27 cellular contexts compared by ENCODE assay signal in genomic region chr17:78589031-78589675, GRCh38. TPM values are rescaled to one million over a fixed set of nuclear protein-coding genes. Genes with fewer than 3 reads are reported as not detected.
DNase-seq lines count a peak whose midpoint lies in the region; ATAC-seq, FAIRE-seq and TF ChIP-seq lines count a peak whose summit lies in the region.
"Had no signal": no experiment of that assay in that cellular context is flagged by ENCODE, and none has a peak within 500 bp of the region (broad histone marks: within the 10 kb centered on the region; RNA-seq: fewer than 3 reads in every experiment).

No MANE protein-coding gene starts in this region.

- WGBS in A549 (ENCODE audit: missing lambda C conversion rate): 89% methylated on average over 18 of the region's 18 CpGs
- 15% methylated on average over 15 of the region's 18 CpGs for WGBS in K562 (ENCODE audit: insufficient coverage, low coverage, missing lambda C conversion rate)

- CTCF ChIA-PET in A549 (lab: Yijun Ruan, JAX) (interaction anchor here (1.0 kb wide), 1 partner anchor 92 kb away, joined by 3 read pairs; no protein-coding TSS in a partner anchor), K562 (lab: Yijun Ruan, JAX; ENCODE audit: low intra/inter-chr PET ratio) (no interaction called here)

- H2AFZ ChIP-seq in K562 (ENCODE audit: low read depth, low read length): no peak overlapping the region
- no peak overlapping the region for H2AFZ ChIP-seq in osteoblast (ENCODE audit: low read length)
- H2AFZ ChIP-seq: GM23338 had no signal

- H3K27me3 ChIP-seq in K562 (ENCODE audit: control insufficient read depth in 2 of 2, insufficient read depth in 2 of 2, low read length in 2 of 2) (peaks cover 27 to 59% of the 10 kb centered on the region in 2 experiments; a peak in 4 of 5 replicates), osteoblast (ENCODE audit: insufficient read depth, low read length) (no peaks in the 10 kb centered on the region), vagina (no peaks in the 10 kb centered on the region)

- TF ChIP-seq CTCF in A549 (IDR thresholded peaks at IDR 0.05): no peak
- TF ChIP-seq CTCF in K562 (IDR thresholded peaks at IDR 0.05 in 2 of 3, conservative IDR thresholded peaks at IDR 0.05 in 1 of 3; ENCODE audit: insufficient read depth in 2 of 3, low read depth in 1 of 3, low read length in 3 of 3): no peak
- no peak for TF ChIP-seq CTCF in osteoblast (IDR thresholded peaks at IDR 0.05; ENCODE audit: extremely low read depth, low read depth, low read length)
- TF ChIP-seq CTCF in vagina (IDR thresholded peaks at IDR 0.05): no peak

- H3K9ac ChIP-seq in K562 (ENCODE audit: insufficient read depth in 1 of 2, low read depth in 2 of 2, low read length in 2 of 2): no peak overlapping the region

- intact Hi-C loops in K562 (cut with micrococcal nuclease): no loop called here
- intact Hi-C loops in vagina (cut with DNase I): no loop called here

- H3K79me2 ChIP-seq in K562 (ENCODE audit: control insufficient read depth, insufficient read depth, low read length) (no peaks in the 10 kb centered on the region), osteoblast (ENCODE audit: insufficient read depth, low read length) (no peaks in the 10 kb centered on the region)

- in situ Hi-C loops in K562 (cut with MboI): no loop called here

- no peak for TF ChIP-seq EP300 in A549 (IDR thresholded peaks at IDR 0.05)
- TF ChIP-seq EP300 in K562 (IDR thresholded peaks at IDR 0.05; ENCODE audit: low read length): no peak

- no peaks in the 10 kb centered on the region for H3K36me3 ChIP-seq in K562 (ENCODE audit: control insufficient read depth, insufficient read depth, low read length)
- H3K36me3 ChIP-seq in osteoblast (ENCODE audit: insufficient read depth, low read length): no peaks in the 10 kb centered on the region
- no peaks in the 10 kb centered on the region for H3K36me3 ChIP-seq in vagina
- H3K36me3 ChIP-seq: HAP-1 had no signal

- ATAC-seq in A549: no peak
- no peak for ATAC-seq in K562
- no peak for ATAC-seq in GM18873 (IDR thresholded peaks at IDR 0.05; ENCODE audit: low FRiP score, unreplicated experiment)
- no peak for ATAC-seq in GM19463 (IDR thresholded peaks at IDR 0.05; ENCODE audit: unreplicated experiment)
- ATAC-seq: PC-3 had no signal

- POLR2A ChIA-PET in A549 (lab: Yijun Ruan, JAX) (no interaction called here), K562 (lab: Yijun Ruan, JAX) (interaction anchor here (1.3 kb wide), 1 partner anchor 18 kb away, joined by 3 read pairs; no protein-coding TSS in a partner anchor)

- H3K9me3 ChIP-seq in A549 (no peaks in the 10 kb centered on the region), K562 (replicated peaks; ENCODE audit: control insufficient read depth, insufficient read depth, low read depth, low read length) (no peaks in the 10 kb centered on the region), osteoblast (ENCODE audit: low read depth, low read length) (no peaks in the 10 kb centered on the region), vagina (no peaks in the 10 kb centered on the region)
- H3K9me3 ChIP-seq: HAP-1 had no signal

- H3K4me2 ChIP-seq in A549: no peak overlapping the region
- H3K4me2 ChIP-seq in K562 (ENCODE audit: insufficient read depth, low read length): no peak overlapping the region
- H3K4me2 ChIP-seq in osteoblast (ENCODE audit: insufficient read depth, low read length): no peak overlapping the region
- H3K4me2 ChIP-seq: GM23338 had no signal

- H3K9me1 ChIP-seq in K562 (ENCODE audit: control insufficient read depth, insufficient read depth, low read length): no peaks in the 10 kb centered on the region

- H4K20me1 ChIP-seq in K562 (replicated peaks; ENCODE audit: control insufficient read depth, insufficient read depth, low read length): no peaks in the 10 kb centered on the region; the same call in 1 of the 2 replicates
- no peaks in the 10 kb centered on the region for H4K20me1 ChIP-seq in osteoblast (ENCODE audit: insufficient read depth, low read length)

- no peak for TF ChIP-seq POLR2A in A549 (IDR thresholded peaks at IDR 0.05; ENCODE audit: low read length)
- TF ChIP-seq POLR2A in K562 (conservative IDR thresholded peaks at IDR 0.05): no peak
- TF ChIP-seq POLR2A in vagina (IDR thresholded peaks at IDR 0.05): no peak

- H3K4me3 ChIP-seq in A549 (no peak overlapping the region), K562 (no peak overlapping the region), osteoblast (ENCODE audit: insufficient read depth, low read length) (no peak overlapping the region), vagina (no peak overlapping the region)
- H3K4me3 ChIP-seq: GM23338, HAP-1 had no signal

- H3K4me1 ChIP-seq in A549 (peaks cover 55% of the 10 kb centered on the region), K562 (replicated peaks in 1 of 2; ENCODE audit: control insufficient read depth in 2 of 2, insufficient read depth in 2 of 2, low read length in 2 of 2) (peaks cover 0 to 4% of the 10 kb centered on the region in 2 experiments; a peak in 3 of 5 replicates), osteoblast (ENCODE audit: insufficient read depth, low read length) (peaks cover 14% of the 10 kb centered on the region), vagina (no peaks in the 10 kb centered on the region)
- H3K4me1 ChIP-seq: HAP-1 had no signal

- TF ChIP-seq RAD21 in A549 (conservative IDR thresholded peaks at IDR 0.05 in 1 of 2, IDR thresholded peaks at IDR 0.05 in 1 of 2) (no peak), K562 (CRISPR knock-in tag; conservative IDR thresholded peaks at IDR 0.05 in 1 of 2, IDR thresholded peaks at IDR 0.05 in 1 of 2) (no peak)

- no TSS peak for BruUV-seq in K562 (replicated peaks; lab: Mats Ljungman, UMichigan)

- H3K27ac ChIP-seq in A549: peak overlapping the region; percentile 94 to 99
- no peak overlapping the region for H3K27ac ChIP-seq in K562 (ENCODE audit: extremely low read depth, low read depth, low read length)
- no peak overlapping the region for H3K27ac ChIP-seq in osteoblast (ENCODE audit: low read depth, low read length)
- H3K27ac ChIP-seq in vagina: no peak overlapping the region

- FAIRE-seq in A549 (lab: Jason Lieb, UNC): no peak
- FAIRE-seq in K562 (lab: Jason Lieb, UNC): no peak
- FAIRE-seq: GM18507 had no signal

- DNase-seq in A549 (ENCODE audit: low read depth in 1 of 2, low spot score in 1 of 2) (no peak), RKO (ENCODE audit: low spot score) (peak; percentile 24), K562 (ENCODE audit: extremely low read depth in 1 of 4, low spot score in 3 of 4) (no peak), osteoblast (ENCODE audit: insufficient read length, low spot score, missing footprints) (peak; percentile 43), vagina (ENCODE audit: extremely low spot score in 2 of 2) (no peak), dedifferentiated amniotic fluid mesenchymal stem cell (ENCODE audit: extremely low spot score) (no peak)
- DNase-seq: 8988T; CD4-positive, alpha-beta T cell; DMS53; HFFc6; NCI-H1048; NCI-H1694; NCI-H2081 treated with DMSO at 0.1 percent for 48 hours; NCI-H2171 treated with DMSO at 0.1 percent for 48 hours; NCI-H510A treated with DMSO at 0.1 percent for 48 hours; NCI-H774; NK-92 treated with Interleukin-12 subunit alpha and Interleukin-12 subunit beta, amount 100 ng/mL, for 24 hours; SHP77 had no signal

TF ChIP-seq in A549, 52 proteins besides CTCF, POLR2A, EP300 and RAD21:
- TF ChIP-seq ESRRA (IDR thresholded peaks at IDR 0.05; ENCODE audit: borderline replicate concordance, low read length): no peak
- no peak for TF ChIP-seq MYC (IDR thresholded peaks at IDR 0.05; ENCODE audit: borderline replicate concordance, low read length)
- no peak for TF ChIP-seq E2F6 (IDR thresholded peaks at IDR 0.05; ENCODE audit: borderline replicate concordance, low read depth)

TF ChIP-seq in K562, 482 proteins besides CTCF, POLR2A, EP300 and RAD21:
- TF ChIP-seq ARID1B (IDR thresholded peaks at IDR 0.05) (no peak), SMARCA5 (IDR thresholded peaks at IDR 0.05) (peak; percentile 19; the same call in 1 of the 2 replicates)

RNA-seq across cellular contexts. Expression of gene DNAH17, which starts 12.0 kb away (rescaled TPM):
- polyA plus RNA-seq in A549 (2011; rRNA removed) (0.21 and 0.46 TPM in 2 replicates), A549 (2017; fragmentation: RNase III; extraction: RNeasy Plus Mini Kit Qiagen cat#74134 plus additional on column Dnase treatment) (0.26 to 0.49 TPM (median 0.39 TPM) in 3 replicates), K562 (2011; rRNA removed) (not detected in 2 replicates), K562 (2014; fragmentation: Illumina TruSeq; extraction: Trizol) (not detected in 2 replicates), K562 (2014; fragmentation: Nextera tagmentation; extraction: Ambion mirVana) (under 1 TPM; 0.04 to 0.06 TPM), K562 (2014; rRNA removed) (0.01 TPM in 1 of 2 replicates, not detected in the other)
- polyA plus RNA-seq in A549 (2012; cell fraction: cytosol; rRNA removed): 0.29 and 0.46 TPM in 2 replicates
- 0.95 and 1.2 TPM in 2 replicates for polyA plus RNA-seq in A549 (2012; cell fraction: nucleus; rRNA removed)
- 0.62 and 0.68 TPM in 2 replicates for polyA minus RNA-seq in A549 (2011; rRNA and poly(A)+ RNA removed)
- not detected in 2 replicates for total RNA-seq in K562 (2011; cell fraction: chromatin; rRNA removed; ENCODE audit: low replicate concordance)
- not detected in 2 replicates for total RNA-seq in K562 (2011; cell fraction: nucleolus; rRNA removed)
- total RNA-seq in K562 (2011; cell fraction: nucleoplasm; rRNA removed): 0.15 TPM in 1 of 2 replicates, not detected in the other
- total RNA-seq in K562 (2014; rRNA removed) (under 0.01 TPM in 1 of 2 replicates, not detected in the other), K562 (2014; rRNA removed; fragmentation: Illumina TruSeq; extraction: Trizol) (not detected in 2 replicates), K562 (2015; rRNA removed; fragmentation: Illumina TruSeq; extraction: Trizol) (not detected in 2 replicates), K562 (2021) (not detected in 2 replicates), osteoblast (under 0.01 TPM in 2 replicates), vagina (2.0 TPM)
- not detected in 2 replicates for polyA plus RNA-seq in K562 (2011; cell fraction: cytosol; rRNA removed)
- polyA plus RNA-seq in K562 (2011; cell fraction: nucleus; rRNA removed): 0.03 TPM in 1 of 2 replicates, not detected in the other
- 0.27 and 0.65 TPM in 2 replicates for polyA plus RNA-seq in K562 (2012)
- polyA minus RNA-seq in K562 (2011; rRNA and poly(A)+ RNA removed): not detected in 2 replicates
- not detected in 2 replicates for polyA minus RNA-seq in K562 (2011; cell fraction: cytosol; rRNA and poly(A)+ RNA removed)
- not detected in 2 replicates for polyA minus RNA-seq in K562 (2011; cell fraction: nucleus; rRNA and poly(A)+ RNA removed)
- total RNA-seq: G401, HFFc6, HT1080 had no signal
- polyA plus RNA-seq: BJ had no signal

Comparison
In these comparisons a context has a peak if more than half of its experiments do, and no peak if none do; other contexts are left out.
1. DNase-seq: peak in RKO (single experiment) and osteoblast (single experiment); none in A549 (0 of 2), K562 (0 of 4), vagina (0 of 2) and dedifferentiated amniotic fluid mesenchymal stem cell (single experiment).
2. H3K27ac ChIP-seq: peak in A549 (2 of 2); none in K562 (single experiment), osteoblast (single experiment) and vagina (single experiment).